ENCODE assay signal across 23 cellular contexts in genomic region chr2:230981704-230982103, GRCh38. TPM values are rescaled to one million over a fixed set of nuclear protein-coding genes. Genes with fewer than 3 reads are reported as not detected.
DNase-seq lines count a peak whose midpoint lies in the region; ATAC-seq, FAIRE-seq and TF ChIP-seq lines count a peak whose summit lies in the region.
"Had no signal": no experiment of that assay in that cellular context is flagged by ENCODE, and none has a peak within 500 bp of the region (broad histone marks: within the 10 kb centered on the region; RNA-seq: fewer than 3 reads in every experiment).

No MANE protein-coding gene starts in this region.

- H3K4me1 Mint-ChIP-seq in WTC11 (peaks cover 21% of the 10 kb centered on the region), Calu3 (ENCODE audit: low read depth, unreplicated experiment) (no peaks in the 10 kb centered on the region)

- no peaks in the 10 kb centered on the region for H3K36me3 ChIP-seq in pancreas
- H3K36me3 ChIP-seq: esophagus squamous epithelium, HAP-1, WERI-Rb-1 had no signal

- no TSS peak for BruUV-seq in Calu3 (replicated peaks; lab: Mats Ljungman, UMichigan)

- H3K27me3 ChIP-seq in pancreas: no peaks in the 10 kb centered on the region
- H3K27me3 ChIP-seq: testis had no signal

- no peaks in the 10 kb centered on the region; the same call in 1 of the 2 replicates for H3K27me3 Mint-ChIP-seq in WTC11 (ENCODE audit: low read depth)
- H3K27me3 Mint-ChIP-seq in Calu3 (ENCODE audit: unreplicated experiment): peaks cover 73% of the 10 kb centered on the region

- CTCF ChIA-PET in WTC11 (lab: Charles Lee): interaction anchor here (1.3 to 3.1 kb wide), 3 partner anchors 25 to 157 kb away, joined by 3 to 7 read pairs (median 4); no protein-coding TSS in a partner anchor
- CTCF ChIA-PET in Calu3 (lab: Charles Lee): interaction anchor here (0.7 kb wide), 1 partner anchor 11 kb away, joined by 3 read pairs; no protein-coding TSS in a partner anchor

- 73 to 83% methylated on average over 8 of the region's 8 CpGs for WGBS in pancreas, 2 donors

- no peak overlapping the region for H3K4me3 ChIP-seq in pancreas
- H3K4me3 ChIP-seq: esophagus squamous epithelium, HAP-1, testis had no signal

- H3K4me1 ChIP-seq in pancreas: no peaks in the 10 kb centered on the region
- H3K4me1 ChIP-seq: testis had no signal

- no peak overlapping the region for H3K27ac ChIP-seq in pancreas
- H3K27ac ChIP-seq: esophagus squamous epithelium, RWPE1, testis, WERI-Rb-1 had no signal

- DNase-seq in stimulated activated CD4-positive, alpha-beta T cell treated with anti-CD3 and anti-CD28 coated beads, Interleukin-15, amount 100 ng/mL, for 24 hours: peak; percentile 41
- no peak for DNase-seq in stimulated activated CD4-positive, alpha-beta T cell treated with anti-CD3 and anti-CD28 coated beads, Interleukin-2, amount 100 ng/mL, for 48 hours
- DNase-seq in WTC11 (ENCODE audit: low spot score) (no peak), NCI-H524 treated with DMSO at 0.1 percent for 48 hours (lab: John Stamatoyannopoulos, UW) (no peak), Calu3 (no peak), pancreas (no peak)
- DNase-seq in effector CD4-positive, alpha-beta T cell: peak; percentile 11
- DNase-seq in stimulated activated naive CD8-positive, alpha-beta T cell treated with anti-CD3 and anti-CD28 coated beads, Interleukin-15, Interleukin-2, amounts not matched to agents 100 U/mL and 50 U/mL, for 24 hours: peak; percentile 31
- DNase-seq: esophagus squamous epithelium, glutamatergic neuron, NCI-H1417, NCI-H2227 treated with DMSO at 0.1 percent for 48 hours, SW 1271, testis, WERI-Rb-1 had no signal

- POLR2A ChIA-PET in WTC11 (lab: Charles Lee): no interaction called here

- no peak overlapping the region for H3K4me3 Mint-ChIP-seq in WTC11
- H3K4me3 Mint-ChIP-seq in Calu3 (ENCODE audit: low read depth, unreplicated experiment): no peak overlapping the region
- H3K4me3 Mint-ChIP-seq: dendritic cell treated with granulocyte-macrophage colony-stimulating factor and Interleukin-4, amounts not matched to agents 40 ng/mL and 50 ng/mL, for 4 days had no signal

- FAIRE-seq in pancreas (lab: Jason Lieb, UNC): no peak

- no peak for TF ChIP-seq CTCF in WTC11 (IDR thresholded peaks at IDR 0.05)
- no peak for TF ChIP-seq CTCF in Calu3 (IDR thresholded peaks at IDR 0.05; ENCODE audit: unreplicated experiment)
- TF ChIP-seq CTCF in pancreas (IDR thresholded peaks at IDR 0.05): no peak

- no peaks in the 10 kb centered on the region for H3K9me3 ChIP-seq in pancreas
- H3K9me3 ChIP-seq: esophagus squamous epithelium, HAP-1, testis had no signal

- intact Hi-C loops in Calu3 (cut with micrococcal nuclease; ENCODE audit: unreplicated experiment) (no loop called here), pancreas (cut with DNase I) (no loop called here)

- H3K36me3 Mint-ChIP-seq in WTC11 (no peaks in the 10 kb centered on the region), Calu3 (ENCODE audit: insufficient read depth, unreplicated experiment) (no peaks in the 10 kb centered on the region)

- ATAC-seq in WTC11: no peak
- ATAC-seq in stimulated activated naive CD8-positive, alpha-beta T cell treated with anti-CD3 and anti-CD28 coated beads, Interleukin-15, Interleukin-2, amounts not matched to agents 100 U/mL and 50 U/mL, for 24 hours: peak; percentile 42
- ATAC-seq in pancreas: no peak

- H3K27ac Mint-ChIP-seq in WTC11 (0 out of 2 replicates have a peak overlapping the region, but pooled peaks have one; percentile 41), Calu3 (ENCODE audit: unreplicated experiment) (no peak overlapping the region)
- H3K27ac Mint-ChIP-seq: immature natural killer cell had no signal

- H3K9me3 Mint-ChIP-seq in WTC11 (no peaks in the 10 kb centered on the region), Calu3 (ENCODE audit: low read depth, unreplicated experiment) (no peaks in the 10 kb centered on the region)
- H3K9me3 Mint-ChIP-seq: dendritic cell treated with granulocyte-macrophage colony-stimulating factor and Interleukin-4, amounts not matched to agents 40 ng/mL and 50 ng/mL, for 4 days; immature natural killer cell had no signal

TF ChIP-seq in WTC11, 78 proteins besides CTCF, POLR2A, EP300 and RAD21:
- TF ChIP-seq EMX1 (CRISPR knock-in tag; IDR thresholded peaks at IDR 0.05): no peak
- TF ChIP-seq SOX15 (CRISPR knock-in tag; IDR thresholded peaks at IDR 0.05): no peak
- TF ChIP-seq ZNF396 (CRISPR knock-in tag; IDR thresholded peaks at IDR 0.05; ENCODE audit: borderline replicate concordance): no peak
- no peak for TF ChIP-seq CREB1 (CRISPR knock-in tag; IDR thresholded peaks at IDR 0.05)
- TF ChIP-seq TP53 (CRISPR knock-in tag; IDR thresholded peaks at IDR 0.05): no peak
- TF ChIP-seq ZNF138 (CRISPR knock-in tag; conservative IDR thresholded peaks at IDR 0.05): no peak
TF ChIP-seq in WTC11: peak in this region for 0.

RNA-seq across cellular contexts. Expression of gene SPATA3, which starts 14.2 kb away (rescaled TPM):
- total RNA-seq in WTC11 (2021) (not detected in 3 replicates), Calu3 (2022) (not detected in 2 replicates), pancreas (not detected)
- not detected for polyA plus RNA-seq in pancreas
- total RNA-seq: esophagus squamous epithelium, LHCN-M2, lung microvascular endothelial cell, renal cortical epithelial cell had no signal
- polyA plus RNA-seq: immature natural killer cell, neural cell had no signal

RNA-seq across cellular contexts. Expression of gene C2orf72, which starts 55.6 kb away (rescaled TPM):
- total RNA-seq in WTC11 (2021) (1.3 to 2.8 TPM (median 1.7 TPM) in 3 replicates), Calu3 (2022) (0.66 and 0.83 TPM in 2 replicates), pancreas (10 to 100 TPM in 2 of 6 donors, 1 to 10 TPM in 4; 5.3 to 12.5 (median 8.4) TPM)
- polyA plus RNA-seq in pancreas: 10 to 100 TPM; 16.1 to 31.2 TPM
- polyA plus RNA-seq: immature natural killer cell had no signal

RNA-seq across cellular contexts. Expression of gene GPR55, which starts 56.7 kb away (rescaled TPM):
- total RNA-seq in WTC11 (2021) (not detected in 3 replicates), Calu3 (2022) (not detected in 2 replicates), pancreas (under 1 TPM in 4 of 6 donors, not detected in 2; 0.03 to 0.12 (median 0.06) TPM)
- under 1 TPM in 1 of 2 donors, not detected in 1; 0.02 TPM for polyA plus RNA-seq in pancreas
- total RNA-seq: LHCN-M2, lung microvascular endothelial cell, renal cortical epithelial cell had no signal
- polyA plus RNA-seq: immature natural killer cell, neural cell had no signal

Comparison
In these comparisons a context has a peak if more than half of its experiments do, and no peak if none do; other contexts are left out.
1. DNase-seq: peak in stimulated activated CD4-positive, alpha-beta T cell treated with anti-CD3 and anti-CD28 coated beads, Interleukin-15, amount 100 ng/mL, for 24 hours (single experiment), effector CD4-positive, alpha-beta T cell (single experiment) and stimulated activated naive CD8-positive, alpha-beta T cell treated with anti-CD3 and anti-CD28 coated beads, Interleukin-15, Interleukin-2, amounts not matched to agents 100 U/mL and 50 U/mL, for 24 hours (single experiment); none in stimulated activated CD4-positive, alpha-beta T cell treated with anti-CD3 and anti-CD28 coated beads, Interleukin-2, amount 100 ng/mL, for 48 hours (0 of 2), WTC11 (single experiment), NCI-H524 treated with DMSO at 0.1 percent for 48 hours (single experiment), Calu3 (single experiment) and pancreas (0 of 6).